12 cellular contexts compared by ENCODE assay signal in the genomic region with DNA sequence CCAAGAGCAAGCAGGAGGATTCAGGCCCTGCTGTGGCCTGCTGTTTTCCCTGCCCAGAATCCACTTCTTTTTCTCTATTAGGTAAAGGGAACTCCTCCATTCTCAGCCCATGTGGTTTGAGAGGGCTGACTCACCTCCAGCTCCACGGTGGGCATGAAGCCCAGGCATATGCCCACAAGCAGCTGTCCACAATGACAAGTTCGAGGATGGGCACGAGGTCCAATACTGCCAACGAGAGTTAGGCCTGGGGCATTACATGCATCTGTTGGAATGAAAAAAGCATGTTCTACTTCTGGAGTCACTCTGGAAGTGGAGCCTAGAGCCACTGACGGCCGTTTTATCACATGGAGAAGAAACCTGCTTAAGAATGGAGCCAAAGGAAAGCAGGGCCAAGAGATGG. TPM values are rescaled to one million over a fixed set of nuclear protein-coding genes. Genes with fewer than 3 reads are reported as not detected.
DNase-seq lines count a peak whose midpoint lies in the region; ATAC-seq, FAIRE-seq and TF ChIP-seq lines count a peak whose summit lies in the region.
"Had no signal": no experiment of that assay in that cellular context is flagged by ENCODE, and none has a peak within 500 bp of the region (broad histone marks: within the 10 kb centered on the region; RNA-seq: fewer than 3 reads in every experiment).

No MANE protein-coding gene starts in this region.

- no peaks in the 10 kb centered on the region for H3K27me3 Mint-ChIP-seq in activated naive CD8-positive, alpha-beta T cell treated with anti-CD3 and anti-CD28 coated beads, Interleukin-2, amount 50 U/mL, for 24 hours
- H3K27me3 Mint-ChIP-seq: central memory CD8-positive, alpha-beta T cell; memory B cell had no signal

- H3K4me3 ChIP-seq in epithelial cell of esophagus (ENCODE audit: low read length) (no peak overlapping the region), pancreas (no peak overlapping the region), Peyer's patch (no peak overlapping the region)

- H3K27ac Mint-ChIP-seq in activated naive CD8-positive, alpha-beta T cell treated with anti-CD3 and anti-CD28 coated beads, Interleukin-2, amount 50 U/mL, for 24 hours: no peak overlapping the region
- H3K27ac Mint-ChIP-seq: memory B cell had no signal

- H3K4me1 ChIP-seq in pancreas (no peaks in the 10 kb centered on the region), Peyer's patch (peaks cover 0 to 14% (median 0%) of the 10 kb centered on the region in 4 donors)

- ATAC-seq in pancreas: peak in 3 of 4 donors; percentile 28 to 56 (median 39)
- no peak for ATAC-seq in activated naive CD8-positive, alpha-beta T cell treated with anti-CD3 and anti-CD28 coated beads, Interleukin-2, amount 50 U/mL, for 24 hours

- TF ChIP-seq POLR2A in Peyer's patch (IDR thresholded peaks at IDR 0.05): no peak

- intact Hi-C loops in pancreas (cut with DNase I): no loop called here

- no peak for TF ChIP-seq CTCF in epithelial cell of esophagus (IDR thresholded peaks at IDR 0.05; ENCODE audit: insufficient read depth, low read depth, low read length, missing control alignments)
- TF ChIP-seq CTCF in pancreas (IDR thresholded peaks at IDR 0.05): no peak
- TF ChIP-seq CTCF in Peyer's patch (IDR thresholded peaks at IDR 0.05): no peak

- no peak overlapping the region for H3K4me3 Mint-ChIP-seq in activated naive CD8-positive, alpha-beta T cell treated with anti-CD3 and anti-CD28 coated beads, Interleukin-2, amount 50 U/mL, for 24 hours
- H3K4me3 Mint-ChIP-seq: central memory CD8-positive, alpha-beta T cell; memory B cell had no signal

- H3K27me3 ChIP-seq in pancreas (no peaks in the 10 kb centered on the region), Peyer's patch (no peaks in the 10 kb centered on the region)

- H3K36me3 ChIP-seq in pancreas: no peaks in the 10 kb centered on the region
- no peaks in the 10 kb centered on the region for H3K36me3 ChIP-seq in Peyer's patch

- DNase-seq in DMS 273 (lab: John Stamatoyannopoulos, UW; ENCODE audit: unreplicated experiment) (peak; percentile 79), NCI-H226 (peak; percentile 94), epithelial cell of esophagus (ENCODE audit: low read depth) (peak; percentile 68), pancreas (no peak), Peyer's patch (no peak), HuH-7 (ENCODE audit: low spot score) (no peak), NCI-H2171 treated with DMSO at 0.1 percent for 48 hours (lab: John Stamatoyannopoulos, UW) (no peak)
- DNase-seq in activated naive CD8-positive, alpha-beta T cell treated with anti-CD3 and anti-CD28 coated beads, Interleukin-2, amount 50 U/mL, for 24 hours: no peak
- DNase-seq: NCI-H1417 treated with DMSO at 0.1 percent for 48 hours had no signal

- no peaks in the 10 kb centered on the region for H3K9me3 ChIP-seq in pancreas
- H3K9me3 ChIP-seq in Peyer's patch: no peaks in the 10 kb centered on the region

- FAIRE-seq in pancreas (lab: Jason Lieb, UNC): no peak

- WGBS in pancreas, 2 donors: 54 to 61% methylated on average over 6 of the region's 6 CpGs

- peak overlapping the region in 3 of 4 donors; percentile 30 to 42 (median 40) for H3K27ac ChIP-seq in pancreas
- H3K27ac ChIP-seq in Peyer's patch: peak overlapping the region in 1 of 4 donors; percentile 41

- no peaks in the 10 kb centered on the region for H3K36me3 Mint-ChIP-seq in activated naive CD8-positive, alpha-beta T cell treated with anti-CD3 and anti-CD28 coated beads, Interleukin-2, amount 50 U/mL, for 24 hours (ENCODE audit: low read depth)
- H3K36me3 Mint-ChIP-seq: memory B cell had no signal

- H3K9me3 Mint-ChIP-seq in activated naive CD8-positive, alpha-beta T cell treated with anti-CD3 and anti-CD28 coated beads, Interleukin-2, amount 50 U/mL, for 24 hours: no peaks in the 10 kb centered on the region
- H3K9me3 Mint-ChIP-seq: central memory CD8-positive, alpha-beta T cell; memory B cell had no signal

- peaks cover 54% of the 10 kb centered on the region for H3K4me1 Mint-ChIP-seq in activated naive CD8-positive, alpha-beta T cell treated with anti-CD3 and anti-CD28 coated beads, Interleukin-2, amount 50 U/mL, for 24 hours
- H3K4me1 Mint-ChIP-seq: memory B cell had no signal

RNA-seq across cellular contexts. Expression of a gene that starts 20.1 kb away (rescaled TPM):
- total RNA-seq in pancreas (1 to 10 TPM; 1.6 to 7.2 (median 2.6) TPM), Peyer's patch (1 to 10 TPM; 1.8 to 3.3 (median 2.6) TPM)
- polyA plus RNA-seq in pancreas: 10 to 100 TPM in 1 of 2 donors, 1 to 10 TPM in 1; 1.7 to 10.2 TPM

RNA-seq across cellular contexts. Expression of a gene that starts 39.6 kb away (rescaled TPM):
- total RNA-seq in pancreas (not detected), Peyer's patch (not detected)
- polyA plus RNA-seq in pancreas: not detected
- polyA plus RNA-seq: BJ had no signal

Comparison
In these comparisons a context has a peak if more than half of its experiments do, and no peak if none do; other contexts are left out.
1. DNase-seq: peak in DMS 273 (single experiment), NCI-H226 (single experiment) and epithelial cell of esophagus (single experiment); none in pancreas (0 of 6), Peyer's patch (0 of 3), activated naive CD8-positive, alpha-beta T cell treated with anti-CD3 and anti-CD28 coated beads, Interleukin-2, amount 50 U/mL, for 24 hours (single experiment), HuH-7 (single experiment) and NCI-H2171 treated with DMSO at 0.1 percent for 48 hours (single experiment).